1 cellular context compared by ENCODE assay signal in the genomic region with DNA sequence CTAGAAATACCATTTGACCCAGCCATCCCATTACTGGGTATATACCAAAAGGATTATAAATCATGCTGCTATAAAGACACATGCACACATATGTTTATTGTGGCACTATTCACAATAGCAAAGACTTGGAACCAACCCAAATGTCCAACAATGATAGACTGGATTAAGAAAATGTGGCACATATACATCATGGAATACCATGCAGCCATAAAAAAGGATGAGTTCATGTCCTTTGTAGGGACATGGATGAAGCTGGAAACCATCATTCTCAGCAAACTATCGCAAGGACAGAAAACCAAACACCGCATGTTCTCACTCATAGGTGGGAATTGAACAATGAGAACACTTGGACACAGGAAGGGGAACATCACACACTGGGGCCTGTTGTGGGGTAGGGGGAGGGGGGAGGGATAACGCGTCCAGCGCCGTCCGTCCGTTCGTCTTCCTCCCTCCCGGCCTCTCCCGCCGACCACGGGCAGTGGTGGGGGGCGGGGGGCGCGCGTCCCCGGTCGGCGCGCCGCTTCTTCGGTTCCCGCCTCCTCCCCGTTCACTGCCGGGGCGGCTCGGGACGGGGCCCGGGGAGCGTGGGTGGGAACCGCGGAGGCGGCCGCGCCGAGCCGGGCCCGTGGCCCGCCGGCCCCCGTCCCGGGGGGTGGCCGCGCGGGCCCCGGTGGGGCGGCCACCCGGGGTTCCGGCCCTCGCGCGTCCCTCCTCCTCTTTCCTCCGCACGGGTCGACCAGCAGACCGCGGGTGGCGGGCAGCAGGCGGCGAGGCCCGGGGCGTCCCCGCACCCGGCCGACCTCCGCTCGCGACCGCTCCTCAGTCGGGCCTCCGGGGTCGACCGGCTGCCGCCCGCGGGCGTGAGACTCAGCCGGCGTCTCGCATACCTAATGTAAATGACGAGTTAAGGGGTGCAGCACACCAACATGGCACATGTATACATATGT.
A peak's percentile ranks its signal among the peaks of the same experiment; 100 is the strongest.
TF ChIP-seq lines count a peak whose summit lies in the region.

No MANE protein-coding gene starts in this region.

TF ChIP-seq in HEK293, 187 proteins besides CTCF, POLR2A, EP300 and RAD21 (continued from another document):
- TF ChIP-seq, protein P1, sequence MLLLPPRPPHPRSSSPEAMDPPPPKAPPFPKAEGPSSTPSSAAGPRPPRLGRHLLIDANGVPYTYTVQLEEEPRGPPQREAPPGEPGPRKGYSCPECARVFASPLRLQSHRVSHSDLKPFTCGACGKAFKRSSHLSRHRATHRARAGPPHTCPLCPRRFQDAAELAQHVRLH (tag by site-specific recombination; IDR thresholded peaks at IDR 0.05) = peak; percentile 89
- TF ChIP-seq, protein P2, sequence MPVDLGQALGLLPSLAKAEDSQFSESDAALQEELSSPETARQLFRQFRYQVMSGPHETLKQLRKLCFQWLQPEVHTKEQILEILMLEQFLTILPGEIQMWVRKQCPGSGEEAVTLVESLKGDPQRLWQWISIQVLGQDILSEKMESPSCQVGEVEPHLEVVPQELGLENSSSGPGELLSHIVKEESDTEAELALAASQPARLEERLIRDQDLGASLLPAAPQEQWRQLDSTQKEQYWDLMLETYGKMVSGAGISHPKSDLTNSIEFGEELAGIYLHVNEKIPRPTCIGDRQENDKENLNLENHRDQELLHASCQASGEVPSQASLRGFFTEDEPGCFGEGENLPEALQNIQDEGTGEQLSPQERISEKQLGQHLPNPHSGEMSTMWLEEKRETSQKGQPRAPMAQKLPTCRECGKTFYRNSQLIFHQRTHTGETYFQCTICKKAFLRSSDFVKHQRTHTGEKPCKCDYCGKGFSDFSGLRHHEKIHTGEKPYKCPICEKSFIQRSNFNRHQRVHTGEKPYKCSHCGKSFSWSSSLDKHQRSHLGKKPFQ (tag by site-specific recombination; IDR thresholded peaks at IDR 0.05) = peak; percentile 92
- TF ChIP-seq ZNF24 (tag by site-specific recombination; IDR thresholded peaks at IDR 0.05) (0 out of 2 replicates have a peak, but pooled peaks have one; percentile 34), MZF1 (tag by site-specific recombination; IDR thresholded peaks at IDR 0.05; ENCODE audit: borderline replicate concordance) (0 out of 2 replicates have a peak, but pooled peaks have one; percentile 19)
- TF ChIP-seq, protein P3, sequence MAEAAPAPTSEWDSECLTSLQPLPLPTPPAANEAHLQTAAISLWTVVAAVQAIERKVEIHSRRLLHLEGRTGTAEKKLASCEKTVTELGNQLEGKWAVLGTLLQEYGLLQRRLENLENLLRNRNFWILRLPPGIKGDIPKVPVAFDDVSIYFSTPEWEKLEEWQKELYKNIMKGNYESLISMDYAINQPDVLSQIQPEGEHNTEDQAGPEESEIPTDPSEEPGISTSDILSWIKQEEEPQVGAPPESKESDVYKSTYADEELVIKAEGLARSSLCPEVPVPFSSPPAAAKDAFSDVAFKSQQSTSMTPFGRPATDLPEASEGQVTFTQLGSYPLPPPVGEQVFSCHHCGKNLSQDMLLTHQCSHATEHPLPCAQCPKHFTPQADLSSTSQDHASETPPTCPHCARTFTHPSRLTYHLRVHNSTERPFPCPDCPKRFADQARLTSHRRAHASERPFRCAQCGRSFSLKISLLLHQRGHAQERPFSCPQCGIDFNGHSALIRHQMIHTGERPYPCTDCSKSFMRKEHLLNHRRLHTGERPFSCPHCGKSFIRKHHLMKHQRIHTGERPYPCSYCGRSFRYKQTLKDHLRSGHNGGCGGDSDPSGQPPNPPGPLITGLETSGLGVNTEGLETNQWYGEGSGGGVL (tag by site-specific recombination; IDR thresholded peaks at IDR 0.05) = peak; percentile 23; the same call in 1 of the 2 replicates
- TF ChIP-seq, protein P4, sequence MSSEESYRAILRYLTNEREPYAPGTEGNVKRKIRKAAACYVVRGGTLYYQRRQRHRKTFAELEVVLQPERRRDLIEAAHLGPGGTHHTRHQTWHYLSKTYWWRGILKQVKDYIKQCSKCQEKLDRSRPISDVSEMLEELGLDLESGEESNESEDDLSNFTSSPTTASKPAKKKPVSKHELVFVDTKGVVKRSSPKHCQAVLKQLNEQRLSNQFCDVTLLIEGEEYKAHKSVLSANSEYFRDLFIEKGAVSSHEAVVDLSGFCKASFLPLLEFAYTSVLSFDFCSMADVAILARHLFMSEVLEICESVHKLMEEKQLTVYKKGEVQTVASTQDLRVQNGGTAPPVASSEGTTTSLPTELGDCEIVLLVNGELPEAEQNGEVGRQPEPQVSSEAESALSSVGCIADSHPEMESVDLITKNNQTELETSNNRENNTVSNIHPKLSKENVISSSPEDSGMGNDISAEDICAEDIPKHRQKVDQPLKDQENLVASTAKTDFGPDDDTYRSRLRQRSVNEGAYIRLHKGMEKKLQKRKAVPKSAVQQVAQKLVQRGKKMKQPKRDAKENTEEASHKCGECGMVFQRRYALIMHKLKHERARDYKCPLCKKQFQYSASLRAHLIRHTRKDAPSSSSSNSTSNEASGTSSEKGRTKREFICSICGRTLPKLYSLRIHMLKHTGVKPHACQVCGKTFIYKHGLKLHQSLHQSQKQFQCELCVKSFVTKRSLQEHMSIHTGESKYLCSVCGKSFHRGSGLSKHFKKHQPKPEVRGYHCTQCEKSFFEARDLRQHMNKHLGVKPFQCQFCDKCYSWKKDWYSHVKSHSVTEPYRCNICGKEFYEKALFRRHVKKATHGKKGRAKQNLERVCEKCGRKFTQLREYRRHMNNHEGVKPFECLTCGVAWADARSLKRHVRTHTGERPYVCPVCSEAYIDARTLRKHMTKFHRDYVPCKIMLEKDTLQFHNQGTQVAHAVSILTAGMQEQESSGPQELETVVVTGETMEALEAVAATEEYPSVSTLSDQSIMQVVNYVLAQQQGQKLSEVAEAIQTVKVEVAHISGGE (tag by site-specific recombination; conservative IDR thresholded peaks at IDR 0.05; ENCODE audit: low read depth) = peak; percentile 44; the same call in 1 of the 2 replicates
- TF ChIP-seq, protein P5, sequence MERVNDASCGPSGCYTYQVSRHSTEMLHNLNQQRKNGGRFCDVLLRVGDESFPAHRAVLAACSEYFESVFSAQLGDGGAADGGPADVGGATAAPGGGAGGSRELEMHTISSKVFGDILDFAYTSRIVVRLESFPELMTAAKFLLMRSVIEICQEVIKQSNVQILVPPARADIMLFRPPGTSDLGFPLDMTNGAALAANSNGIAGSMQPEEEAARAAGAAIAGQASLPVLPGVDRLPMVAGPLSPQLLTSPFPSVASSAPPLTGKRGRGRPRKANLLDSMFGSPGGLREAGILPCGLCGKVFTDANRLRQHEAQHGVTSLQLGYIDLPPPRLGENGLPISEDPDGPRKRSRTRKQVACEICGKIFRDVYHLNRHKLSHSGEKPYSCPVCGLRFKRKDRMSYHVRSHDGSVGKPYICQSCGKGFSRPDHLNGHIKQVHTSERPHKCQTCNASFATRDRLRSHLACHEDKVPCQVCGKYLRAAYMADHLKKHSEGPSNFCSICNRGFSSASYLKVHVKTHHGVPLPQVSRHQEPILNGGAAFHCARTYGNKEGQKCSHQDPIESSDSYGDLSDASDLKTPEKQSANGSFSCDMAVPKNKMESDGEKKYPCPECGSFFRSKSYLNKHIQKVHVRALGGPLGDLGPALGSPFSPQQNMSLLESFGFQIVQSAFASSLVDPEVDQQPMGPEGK (tag by site-specific recombination; IDR thresholded peaks at IDR 0.05) = peak; percentile 26; the same call in 1 of the 2 replicates
